Comparison of ENCODE assay signal across 31 cellular contexts in genomic region chr1:47993356-47993755, GRCh38. TPM values are rescaled to one million over a fixed set of nuclear protein-coding genes. Genes with fewer than 3 reads are reported as not detected.
DNase-seq lines count a peak whose midpoint lies in the region; ATAC-seq and TF ChIP-seq lines count a peak whose summit lies in the region.
"Had no signal": no experiment of that assay in that cellular context is flagged by ENCODE, and none has a peak within 500 bp of the region (broad histone marks: within the 10 kb centered on the region; RNA-seq: fewer than 3 reads in every experiment).

No MANE protein-coding gene starts in this region.

- H3K9me3 ChIP-seq in HUES48 (ENCODE audit: control insufficient read depth, insufficient read depth, low read length), result no peaks in the 10 kb centered on the region
- no peaks in the 10 kb centered on the region for H3K9me3 ChIP-seq in neural progenitor cell (ENCODE audit: low read depth)
- no peaks in the 10 kb centered on the region for H3K9me3 ChIP-seq in mucosa of descending colon
- H3K9me3 ChIP-seq in transverse colon, result no peaks in the 10 kb centered on the region
- H3K9me3 ChIP-seq: left lung, ovary had no signal

- in situ Hi-C loops in transverse colon (cut with MboI; ENCODE audit: low pct_ligation_motif_present in 1 of 4, low pct_unique_long_range_greater_than_20kb in 1 of 4, low sequenced_read_pairs in 3 of 4), result no loop called here

- peak overlapping the region; percentile 36 for H3K4me2 ChIP-seq in neural progenitor cell
- H3K4me2 ChIP-seq: KMS-11, smooth muscle cell had no signal

- peaks cover 64% of the 10 kb centered on the region for H3K4me1 Mint-ChIP-seq in neural progenitor cell

- TF ChIP-seq CTCF in neural progenitor cell (IDR thresholded peaks at IDR 0.05) (no peak), mucosa of descending colon (IDR thresholded peaks at IDR 0.05) (no peak), transverse colon (IDR thresholded peaks at IDR 0.05) (no peak)

- H3K4me3 Mint-ChIP-seq in neural progenitor cell, result peak overlapping the region; percentile 79
- H3K4me3 Mint-ChIP-seq: dendritic cell treated with granulocyte-macrophage colony-stimulating factor and Interleukin-4, amounts not matched to agents 40 ng/mL and 50 ng/mL, for 4 days; natural killer cell; stimulated activated naive CD8-positive, alpha-beta T cell treated with anti-CD3 and anti-CD28 coated beads, Interleukin-15, Interleukin-2, amounts not matched to agents 100 ng/mL and 50 ng/mL, for 24 hours had no signal

- H3K9me3 Mint-ChIP-seq in neural progenitor cell, result no peaks in the 10 kb centered on the region
- H3K9me3 Mint-ChIP-seq: dendritic cell treated with granulocyte-macrophage colony-stimulating factor and Interleukin-4, amounts not matched to agents 40 ng/mL and 50 ng/mL, for 4 days; natural killer cell; stimulated activated naive CD8-positive, alpha-beta T cell treated with anti-CD3 and anti-CD28 coated beads, Interleukin-15, Interleukin-2, amounts not matched to agents 100 ng/mL and 50 ng/mL, for 24 hours had no signal

- H2AFZ ChIP-seq in neural progenitor cell (replicated peaks), result no peak overlapping the region

- WGBS in transverse colon (ENCODE audit: low coverage in 1 of 2), 2 donors, result 90% methylated on average over 8 of the region's 8 CpGs; no CpG with 5 or more reads in 1 of the 2 donors

- no peaks in the 10 kb centered on the region for H4K20me1 ChIP-seq in neural progenitor cell (ENCODE audit: low read depth)

- peaks cover 9% of the 10 kb centered on the region for H3F3A ChIP-seq in neural progenitor cell (ENCODE audit: low read depth)

- H3K27ac ChIP-seq in HUES48 (ENCODE audit: low read depth, low read length), result peak overlapping the region; percentile 1
- no peak overlapping the region for H3K27ac ChIP-seq in neural progenitor cell
- peak overlapping the region in 1 of 4 donors; percentile 8 for H3K27ac ChIP-seq in transverse colon
- H3K27ac ChIP-seq: KMS-11, left lung, ovary had no signal

- peaks cover 24% of the 10 kb centered on the region for H3K27me3 ChIP-seq in HUES48 (ENCODE audit: control insufficient read depth, insufficient read depth, low read length)
- peaks cover 52% of the 10 kb centered on the region for H3K27me3 ChIP-seq in neural progenitor cell
- H3K27me3 ChIP-seq in transverse colon, result peaks cover 24% of the 10 kb centered on the region
- H3K27me3 ChIP-seq: ovary had no signal

- H3K27ac Mint-ChIP-seq in neural progenitor cell, result peak overlapping the region; percentile 96
- H3K27ac Mint-ChIP-seq: dendritic cell treated with granulocyte-macrophage colony-stimulating factor and Interleukin-4, amounts not matched to agents 40 ng/mL and 50 ng/mL, for 4 days; natural killer cell; stimulated activated naive CD8-positive, alpha-beta T cell treated with anti-CD3 and anti-CD28 coated beads, Interleukin-15, Interleukin-2, amounts not matched to agents 100 ng/mL and 50 ng/mL, for 24 hours had no signal

- intact Hi-C loops in mucosa of descending colon (cut with DNase I, micrococcal nuclease), result no loop called here
- intact Hi-C loops in transverse colon (cut with DNase I; ENCODE audit: low total_unique reads), result no loop called here

- H3K4me1 ChIP-seq in HUES48 (ENCODE audit: control insufficient read depth, insufficient read depth, low read length), result peaks cover 28% of the 10 kb centered on the region
- peaks cover 25% of the 10 kb centered on the region for H3K4me1 ChIP-seq in neural progenitor cell
- H3K4me1 ChIP-seq in mucosa of descending colon (ENCODE audit: low read depth), result peaks cover 3% of the 10 kb centered on the region
- peaks cover 0 to 10% (median 8%) of the 10 kb centered on the region in 4 donors for H3K4me1 ChIP-seq in transverse colon

- peaks cover 28% of the 10 kb centered on the region for H3K36me3 Mint-ChIP-seq in neural progenitor cell
- H3K36me3 Mint-ChIP-seq: natural killer cell had no signal

- peaks cover 7% of the 10 kb centered on the region; the same call in 1 of the 2 replicates for H3K36me3 ChIP-seq in HUES48 (ENCODE audit: control insufficient read depth, insufficient read depth, low read length)
- no peaks in the 10 kb centered on the region for H3K36me3 ChIP-seq in neural progenitor cell
- H3K36me3 ChIP-seq in mucosa of descending colon (ENCODE audit: low read depth), result no peaks in the 10 kb centered on the region
- H3K36me3 ChIP-seq in transverse colon, result no peaks in the 10 kb centered on the region
- H3K36me3 ChIP-seq: left lung, ovary had no signal

- DNase-seq in ecto neural progenitor cell (ENCODE audit: low spot score), result peak; percentile 47
- DNase-seq in kidney tubule cell (ENCODE audit: low spot score), result peak; percentile 44
- no peak for DNase-seq in neural progenitor cell (ENCODE audit: low spot score)
- no peak for DNase-seq in mucosa of descending colon
- no peak for DNase-seq in transverse colon
- DNase-seq: ACHN; activated CD4-positive, alpha-beta T cell treated with anti-CD3 and anti-CD28 coated beads, Interleukin-2, amount 50 U/mL, for 4 hours; activated CD4-positive, CD25-positive, alpha-beta regulatory T cell; activated gamma-delta T cell treated with Interleukin-2 at 50 U/mL for 16 hours; activated T-cell treated with anti-CD3 and anti-CD28 coated beads, Interleukin-2, amount 50 U/mL, for 48 hours; caudate nucleus; DMS153; H7; hippocampal formation; left lung; MM.1S; natural killer cell; NCI-H1105 treated with DMSO at 0.1 percent for 48 hours; NCI-H187 treated with DMSO at 0.1 percent for 48 hours; NCI-H524; ovary; PC-3; stimulated activated CD4-positive, alpha-beta T cell treated with anti-CD3 and anti-CD28 coated beads, Interleukin-1b, Interleukin-23, amount 100 ng/mL, for 48 hours; T-helper 1 cell had no signal

- H3K79me2 ChIP-seq in neural progenitor cell (ENCODE audit: low read depth), result no peaks in the 10 kb centered on the region

- TF ChIP-seq EP300 in transverse colon (IDR thresholded peaks at IDR 0.05; ENCODE audit: low read depth), result no peak

- no peak for TF ChIP-seq POLR2A in transverse colon (IDR thresholded peaks at IDR 0.05)

- H3K4me3 ChIP-seq in HUES48 (ENCODE audit: low read depth, low read length) (no peak overlapping the region), neural progenitor cell (no peak overlapping the region), mucosa of descending colon (no peak overlapping the region), transverse colon (no peak overlapping the region)
- H3K4me3 ChIP-seq: left lung, ovary, smooth muscle cell had no signal

- no peak for ATAC-seq in mucosa of descending colon
- no peak for ATAC-seq in GM18870 (IDR thresholded peaks at IDR 0.05; ENCODE audit: unreplicated experiment)
- no peak for ATAC-seq in HG03378 (IDR thresholded peaks at IDR 0.05; ENCODE audit: unreplicated experiment)
- ATAC-seq: left lung, natural killer cell, PC-3 had no signal

- peaks cover 11% of the 10 kb centered on the region for H3K27me3 Mint-ChIP-seq in neural progenitor cell (ENCODE audit: insufficient read depth, low read depth)

- no peak overlapping the region for H3K9ac ChIP-seq in HUES48 (ENCODE audit: low read depth, low read length)
- no peak overlapping the region for H3K9ac ChIP-seq in neural progenitor cell
- H3K9ac ChIP-seq: KMS-11 had no signal

RNA-seq across cellular contexts. Expression of gene TRABD2B, which starts 3.8 kb away (rescaled TPM):
- total RNA-seq in neural progenitor cell (ENCODE audit: low replicate concordance) (0.09 and 0.34 TPM in 2 replicates), mucosa of descending colon (1 to 10 TPM in 2 of 3 donors, under 1 TPM in 1; 0.35 to 2.0 (median 2.0) TPM), transverse colon (under 1 TPM in 3 of 4 donors, not detected in 1; 0.27 to 0.48 (median 0.37) TPM)
- total RNA-seq: natural killer cell had no signal

Comparison
In these comparisons a context has a peak if more than half of its experiments do, and no peak if none do; other contexts are left out.
1. DNase-seq: peak in ecto neural progenitor cell (single experiment) and kidney tubule cell (single experiment); none in neural progenitor cell (single experiment), mucosa of descending colon (0 of 3) and transverse colon (single experiment).